9 cellular contexts compared by ENCODE assay signal in genomic region chr22:50498322-50498861, GRCh38. TPM values are rescaled to one million over a fixed set of nuclear protein-coding genes. Genes with fewer than 3 reads are reported as not detected.
DNase-seq lines count a peak whose midpoint lies in the region; ATAC-seq, FAIRE-seq and TF ChIP-seq lines count a peak whose summit lies in the region.
"Had no signal": no experiment of that assay in that cellular context is flagged by ENCODE, and none has a peak within 500 bp of the region (broad histone marks: within the 10 kb centered on the region; RNA-seq: fewer than 3 reads in every experiment).

No MANE protein-coding gene starts in this region.

- POLR2A ChIA-PET in activated CD4-positive, alpha-beta T cell treated with anti-CD3 and anti-CD28 coated beads for 36 hours (lab: Charles Lee): interaction anchor here (1.9 kb wide), 1 partner anchor 9 kb away, joined by 10 read pairs; the partner anchor contains the start of gene LMF2

- CTCF ChIA-PET in activated CD4-positive, alpha-beta T cell treated with anti-CD3 and anti-CD28 coated beads for 36 hours (lab: Charles Lee): interaction anchor here (0.6 to 2.4 kb wide), 18 partner anchors 9 to 256 kb away, joined by 3 to 12 read pairs (median 4); partner anchors contain the start of genes HDAC10, LMF2, NCAPH2 and SCO2

- H3K27me3 ChIP-seq in left lung: no peaks in the 10 kb centered on the region

- ATAC-seq in activated CD4-positive, alpha-beta T cell treated with anti-CD3 and anti-CD28 coated beads for 36 hours: peak; percentile 96
- ATAC-seq in left lung: peak; percentile 97
- ATAC-seq in GM18909 (IDR thresholded peaks at IDR 0.05; ENCODE audit: poor library complexity, unreplicated experiment): no peak

- DNase-seq in A172 (ENCODE audit: low spot score): peak; percentile 64
- no peak for DNase-seq in GM12891 (ENCODE audit: insufficient read length, low spot score)
- peak; percentile 38 for DNase-seq in NCI-H446 treated with DMSO at 0.1 percent for 48 hours (lab: John Stamatoyannopoulos, UW)
- peak; percentile 78 for DNase-seq in activated CD4-positive, alpha-beta T cell treated with anti-CD3 and anti-CD28 coated beads for 36 hours
- DNase-seq in coronary artery (ENCODE audit: low spot score): no peak
- DNase-seq in left lung: no peak
- DNase-seq in stimulated activated CD4-positive, alpha-beta T cell treated with anti-CD3 and anti-CD28 coated beads, TNF-alpha, amount 100 ng/mL, for 48 hours (ENCODE audit: low read depth in 3 of 3): peak; percentile 47 to 62 (median 53)

- peak; percentile 90 for FAIRE-seq in GM12891 (lab: Jason Lieb, UNC)

- peaks cover 2% of the 10 kb centered on the region for H3K36me3 Mint-ChIP-seq in activated CD4-positive, alpha-beta T cell treated with anti-CD3 and anti-CD28 coated beads for 36 hours (ENCODE audit: low read depth)

- no peaks in the 10 kb centered on the region for H3K9me3 Mint-ChIP-seq in activated CD4-positive, alpha-beta T cell treated with anti-CD3 and anti-CD28 coated beads for 36 hours (ENCODE audit: low read depth)

- H3K4me3 ChIP-seq in coronary artery: no peak overlapping the region
- H3K4me3 ChIP-seq in left lung: no peak overlapping the region

- no peaks in the 10 kb centered on the region for H3K27me3 Mint-ChIP-seq in activated CD4-positive, alpha-beta T cell treated with anti-CD3 and anti-CD28 coated beads for 36 hours

- peaks cover 7% of the 10 kb centered on the region for H3K4me1 Mint-ChIP-seq in activated CD4-positive, alpha-beta T cell treated with anti-CD3 and anti-CD28 coated beads for 36 hours

- no peak for TF ChIP-seq POLR2A in GM12891 (IDR thresholded peaks at IDR 0.05; ENCODE audit: low read depth, low read length)

- peaks cover 0 to 18% of the 10 kb centered on the region in 2 donors for H3K36me3 ChIP-seq in left lung

- no peak overlapping the region for H3K27ac ChIP-seq in coronary artery
- H3K27ac ChIP-seq in left lung: no peak overlapping the region

- H3K27ac Mint-ChIP-seq in activated CD4-positive, alpha-beta T cell treated with anti-CD3 and anti-CD28 coated beads for 36 hours: no peak overlapping the region

- intact Hi-C loops in activated CD4-positive, alpha-beta T cell treated with anti-CD3 and anti-CD28 coated beads for 36 hours (cut with DNase I, micrococcal nuclease): loop anchor here in 1 of 2 experiments (1.0 to 5.0 kb wide), 3 partner anchors 46 to 122 kb away; no protein-coding TSS in a partner anchor
- intact Hi-C loops in left lung (cut with DNase I): no loop called here

- peak; percentile 18 for TF ChIP-seq CTCF in coronary artery (IDR thresholded peaks at IDR 0.05)
- peak; percentile 56 to 68 for TF ChIP-seq CTCF in left lung (IDR thresholded peaks at IDR 0.05)

- H3K4me1 ChIP-seq in left lung: no peaks in the 10 kb centered on the region

- H3K9me3 ChIP-seq in left lung: no peaks in the 10 kb centered on the region

- H3K4me3 Mint-ChIP-seq in activated CD4-positive, alpha-beta T cell treated with anti-CD3 and anti-CD28 coated beads for 36 hours: no peak overlapping the region

TF ChIP-seq in GM12891, 5 proteins besides CTCF, POLR2A, EP300 and RAD21:
- no peak for TF ChIP-seq PAX5 (IDR thresholded peaks at IDR 0.05; ENCODE audit: insufficient read depth, low read length, severe bottlenecking)
- TF ChIP-seq SPI1 (IDR thresholded peaks at IDR 0.05; ENCODE audit: low read depth, low read length): no peak
- TF ChIP-seq POLR2AphosphoS5 (IDR thresholded peaks at IDR 0.05; ENCODE audit: low read depth, low read length): no peak
- no peak for TF ChIP-seq POU2F2 (IDR thresholded peaks at IDR 0.05; ENCODE audit: low read depth, low read length)
- TF ChIP-seq TAF1 (IDR thresholded peaks at IDR 0.05; ENCODE audit: low read depth, low read length): no peak

RNA-seq across cellular contexts. Expression of gene LMF2, which starts 9.1 kb away (rescaled TPM):
- total RNA-seq in A172 (2014; rRNA removed; shearing (Covaris generic)): 21.3 and 28.7 TPM in 2 replicates
- polyA plus RNA-seq in GM12891 (2012; ENCODE audit: low read depth, missing spikeins): 29.2 TPM
- total RNA-seq in activated CD4-positive, alpha-beta T cell treated with anti-CD3 and anti-CD28 coated beads for 36 hours: 10 to 100 TPM; 46.8 to 49.4 TPM
- 10 to 100 TPM; 73.1 to 76.4 TPM for total RNA-seq in left lung

RNA-seq across cellular contexts. Expression of gene NCAPH2, which starts 9.6 kb away (rescaled TPM):
- total RNA-seq in A172 (2014; rRNA removed; shearing (Covaris generic)): 51.8 and 55.6 TPM in 2 replicates
- 46.7 TPM for polyA plus RNA-seq in GM12891 (2012; ENCODE audit: low read depth, missing spikeins)
- total RNA-seq in activated CD4-positive, alpha-beta T cell treated with anti-CD3 and anti-CD28 coated beads for 36 hours: 100 to 1,000 TPM; 115 to 123 TPM
- total RNA-seq in left lung: 10 to 100 TPM; 45.5 to 50.1 TPM

RNA-seq across cellular contexts. Expression of gene MIOX, which starts 11.7 kb away (rescaled TPM):
- not detected in 2 replicates for total RNA-seq in A172 (2014; rRNA removed; shearing (Covaris generic))
- polyA plus RNA-seq in GM12891 (2012; ENCODE audit: low read depth, missing spikeins): not detected
- total RNA-seq in activated CD4-positive, alpha-beta T cell treated with anti-CD3 and anti-CD28 coated beads for 36 hours: under 1 TPM; 0.32 to 0.44 TPM
- total RNA-seq in left lung: not detected
- total RNA-seq: skeletal muscle tissue had no signal

RNA-seq across cellular contexts. Expression of gene ADM2, which starts 17.0 kb away (rescaled TPM):
- not detected in 2 replicates for total RNA-seq in A172 (2014; rRNA removed; shearing (Covaris generic))
- 0.36 TPM for polyA plus RNA-seq in GM12891 (2012; ENCODE audit: low read depth, missing spikeins)
- 1 to 10 TPM; 7.5 to 7.9 TPM for total RNA-seq in activated CD4-positive, alpha-beta T cell treated with anti-CD3 and anti-CD28 coated beads for 36 hours
- total RNA-seq in left lung: 1 to 10 TPM; 2.2 to 3.5 TPM

RNA-seq across cellular contexts. Expression of gene SBF1, which starts 23.6 kb away (rescaled TPM):
- 43.0 and 48.2 TPM in 2 replicates for total RNA-seq in A172 (2014; rRNA removed; shearing (Covaris generic))
- polyA plus RNA-seq in GM12891 (2012; ENCODE audit: low read depth, missing spikeins): 24.0 TPM
- total RNA-seq in activated CD4-positive, alpha-beta T cell treated with anti-CD3 and anti-CD28 coated beads for 36 hours: 10 to 100 TPM; 97.6 TPM
- total RNA-seq in left lung: 10 to 100 TPM; 57.1 to 69.9 TPM

Comparison
In these comparisons a context has a peak if more than half of its experiments do, and no peak if none do; other contexts are left out.
1. DNase-seq: peak in A172 (single experiment), NCI-H446 treated with DMSO at 0.1 percent for 48 hours (single experiment), activated CD4-positive, alpha-beta T cell treated with anti-CD3 and anti-CD28 coated beads for 36 hours (single experiment) and stimulated activated CD4-positive, alpha-beta T cell treated with anti-CD3 and anti-CD28 coated beads, TNF-alpha, amount 100 ng/mL, for 48 hours (3 of 3); none in GM12891 (single experiment), coronary artery (single experiment) and left lung (0 of 2).